9 cellular contexts compared by ENCODE assay signal in the genomic region with DNA sequence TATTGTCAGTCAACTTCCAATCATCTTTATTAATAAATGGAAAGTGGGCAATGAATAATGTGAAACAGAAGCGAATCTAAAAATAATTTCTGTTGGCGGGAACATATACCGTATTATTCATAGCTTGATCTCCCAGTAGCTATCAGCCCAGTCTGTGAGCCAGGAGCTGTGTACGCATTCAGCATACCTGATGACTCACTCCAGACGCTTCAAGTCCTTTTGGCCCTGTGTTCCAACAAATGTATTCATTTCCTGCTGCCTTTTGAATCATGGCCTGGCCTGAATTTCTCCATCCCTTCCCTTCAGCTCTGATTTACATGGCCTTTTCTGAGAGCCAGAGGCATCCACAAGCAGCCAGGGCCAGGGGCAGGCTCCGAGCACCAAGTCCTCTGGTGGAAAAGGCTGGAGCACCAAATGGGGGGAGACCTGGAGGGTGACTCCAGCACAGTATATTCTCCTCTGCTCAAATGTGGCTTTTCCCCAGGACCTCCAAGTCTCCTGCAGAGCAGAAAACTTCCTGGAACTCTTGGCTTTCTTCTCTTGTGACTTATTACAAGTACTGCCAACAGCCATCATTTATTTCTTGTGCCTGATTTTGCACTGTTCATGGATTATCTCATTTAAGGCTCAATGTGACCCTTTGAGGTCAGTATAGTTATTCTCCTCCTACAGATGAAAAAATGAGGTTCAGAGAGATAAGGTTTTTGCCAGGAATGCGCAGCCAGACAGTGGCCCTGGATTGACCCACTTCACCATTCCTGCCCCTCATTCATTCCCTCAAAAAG.
DNase-seq lines count a peak whose midpoint lies in the region; ATAC-seq, FAIRE-seq and TF ChIP-seq lines count a peak whose summit lies in the region.
"Had no signal": no experiment of that assay in that cellular context is flagged by ENCODE, and none has a peak within 500 bp of the region (broad histone marks: within the 10 kb centered on the region; RNA-seq: fewer than 3 reads in every experiment).

No MANE protein-coding gene starts in this region.

- H3K79me2 ChIP-seq in Karpas-422 (ENCODE audit: low read length): no peaks in the 10 kb centered on the region

- H3K9ac ChIP-seq in Karpas-422 (ENCODE audit: low read length): no peak overlapping the region

- H3K9me3 ChIP-seq in Panc1 (ENCODE audit: control insufficient read depth, insufficient read depth, low read depth, low read length) (no peaks in the 10 kb centered on the region), pancreas (no peaks in the 10 kb centered on the region), Karpas-422 (ENCODE audit: low read length) (0 out of 2 replicates have a peak, but pooled peaks cover 3% of the 10 kb centered on the region)
- H3K9me3 ChIP-seq: HAP-1 had no signal

- no peaks in the 10 kb centered on the region for H3K27me3 ChIP-seq in Panc1 (ENCODE audit: control insufficient read depth, insufficient read depth, low read length)
- no peaks in the 10 kb centered on the region for H3K27me3 ChIP-seq in pancreas
- no peaks in the 10 kb centered on the region for H3K27me3 ChIP-seq in Karpas-422 (ENCODE audit: low read length)

- WGBS in pancreas, 2 donors: 73 to 76% methylated on average over 7 of the region's 7 CpGs

- H3K9me2 ChIP-seq in Karpas-422 (replicated peaks; ENCODE audit: insufficient read depth, low read length): no peaks in the 10 kb centered on the region

- H3K27ac ChIP-seq in Panc1 (ENCODE audit: low read length): no peak overlapping the region
- peak overlapping the region in 1 of 4 donors; percentile 10 for H3K27ac ChIP-seq in pancreas
- H3K27ac ChIP-seq in Karpas-422 (ENCODE audit: low read length): no peak overlapping the region

- H3K36me3 ChIP-seq in Panc1 (ENCODE audit: control insufficient read depth, insufficient read depth, low read length) (no peaks in the 10 kb centered on the region), pancreas (no peaks in the 10 kb centered on the region), Karpas-422 (ENCODE audit: insufficient read depth, low read length) (no peaks in the 10 kb centered on the region)
- H3K36me3 ChIP-seq: HAP-1 had no signal

- BruUV-seq in Panc1 (replicated peaks; lab: Mats Ljungman, UMichigan): no TSS peak

- H2AFZ ChIP-seq in Karpas-422 (ENCODE audit: low read length): no peak overlapping the region

- H3K4me1 ChIP-seq in Panc1 (ENCODE audit: control insufficient read depth, insufficient read depth, low read length) (no peaks in the 10 kb centered on the region), pancreas (no peaks in the 10 kb centered on the region), Karpas-422 (ENCODE audit: low read length) (no peaks in the 10 kb centered on the region)
- H3K4me1 ChIP-seq: HAP-1 had no signal

- intact Hi-C loops in Panc1 (cut with micrococcal nuclease; ENCODE audit: unreplicated experiment): no loop called here
- intact Hi-C loops in pancreas (cut with DNase I): no loop called here

- H3K4me3 ChIP-seq in Panc1 (ENCODE audit: low read depth in 2 of 2, low read length in 2 of 2) (no peak overlapping the region), pancreas (no peak overlapping the region), Karpas-422 (ENCODE audit: low read length) (no peak overlapping the region)
- H3K4me3 ChIP-seq: HAP-1 had no signal

- in situ Hi-C loops in Caki2 (cut with HindIII; ENCODE audit: low pct_unique_long_range_greater_than_20kb, low sequenced_read_pairs) (no loop called here), Panc1 (cut with HindIII; ENCODE audit: low pct_unique_long_range_greater_than_20kb, low sequenced_read_pairs) (no loop called here)

- FAIRE-seq in pancreas (lab: Jason Lieb, UNC): no peak

- ATAC-seq in Panc1 (peak; percentile 87), pancreas (peak; percentile 66 to 94 (median 86)), GM21737 (IDR thresholded peaks at IDR 0.05; ENCODE audit: unreplicated experiment) (no peak), HG02981 (IDR thresholded peaks at IDR 0.05; ENCODE audit: unreplicated experiment) (no peak)

- CTCF ChIA-PET in Panc1 (lab: Charles Lee): interaction anchor here (0.6 kb wide), 1 partner anchor 116 kb away, joined by 4 read pairs; no protein-coding TSS in a partner anchor

- TF ChIP-seq CTCF in Panc1 (IDR thresholded peaks at IDR 0.05) (no peak), pancreas (IDR thresholded peaks at IDR 0.05) (no peak)

- DNase-seq in Caki2 (ENCODE audit: low read depth) (peak; percentile 41), Panc1 (ENCODE audit: low read depth, low spot score) (peak; percentile 62), fibroblast of gingiva (ENCODE audit: low read depth) (peak; percentile 96), pancreas (peak in 2 of 6 donors; percentile 29 to 45), Karpas-422 (no peak), GM19238 (ENCODE audit: insufficient read length, low spot score) (no peak)

- H3K4me2 ChIP-seq in Karpas-422 (ENCODE audit: low read depth, low read length, poor library complexity, severe bottlenecking): no peak overlapping the region

- POLR2A ChIA-PET in Panc1 (lab: Charles Lee): no interaction called here

- H4K20me1 ChIP-seq in Karpas-422 (ENCODE audit: insufficient read depth, low read depth, low read length): no peaks in the 10 kb centered on the region

Comparison
In these comparisons a context has a peak if more than half of its experiments do, and no peak if none do; other contexts are left out.
1. DNase-seq: peak in Caki2 (single experiment), Panc1 (single experiment) and fibroblast of gingiva (single experiment); none in Karpas-422 (single experiment) and GM19238 (single experiment).
2. ATAC-seq: peak in Panc1 (single experiment) and pancreas (4 of 4); none in GM21737 (single experiment) and HG02981 (single experiment).